Comparison of ENCODE assay signal across 8 cellular contexts in genomic region chr1:29237906-29238600, GRCh38. TPM values are rescaled to one million over a fixed set of nuclear protein-coding genes. Genes with fewer than 3 reads are reported as not detected.
A peak's percentile ranks its signal among the peaks of the same experiment; 100 is the strongest.
DNase-seq lines count a peak whose midpoint lies in the region; ATAC-seq and TF ChIP-seq lines count a peak whose summit lies in the region.

No MANE protein-coding gene starts in this region.

- peak overlapping the region; percentile 81 for H3K4me3 Mint-ChIP-seq in memory B cell
- H3K4me3 Mint-ChIP-seq in type B pancreatic cell, result peak overlapping the region; percentile 94

- H3K9me3 ChIP-seq in duodenal mucosa (ENCODE audit: control insufficient read depth in 1 of 2, low read length in 2 of 2) (no peaks in the 10 kb centered on the region), SJCRH30 (replicated peaks) (no peaks in the 10 kb centered on the region)

- ATAC-seq in memory B cell (ENCODE audit: low read depth) (peak; percentile 11), HG02852 (IDR thresholded peaks at IDR 0.05; ENCODE audit: unreplicated experiment) (no peak)

- H3K4me1 ChIP-seq in duodenal mucosa (ENCODE audit: control insufficient read depth in 1 of 2, insufficient read depth in 2 of 2, low read length in 2 of 2) (peaks cover 11 to 16% of the 10 kb centered on the region in 2 donors), SJCRH30 (peaks cover 34% of the 10 kb centered on the region)

- no peak overlapping the region for H3K9ac ChIP-seq in duodenal mucosa (ENCODE audit: low read depth in 1 of 2, low read length in 2 of 2)

- H3K4me3 ChIP-seq in duodenal mucosa (ENCODE audit: low read depth in 1 of 2, low read length in 2 of 2) (peak overlapping the region; percentile 16 to 22), SJCRH30 (no peak overlapping the region)

- H3K4me1 Mint-ChIP-seq in memory B cell (peaks cover 13% of the 10 kb centered on the region), type B pancreatic cell (ENCODE audit: unreplicated experiment) (peaks cover 30% of the 10 kb centered on the region)

- H3K36me3 ChIP-seq in duodenal mucosa (ENCODE audit: control insufficient read depth in 1 of 2, insufficient read depth in 2 of 2, low read length in 2 of 2), result no peaks in the 10 kb centered on the region
- no peaks in the 10 kb centered on the region for H3K36me3 ChIP-seq in SJCRH30

- H3K27ac Mint-ChIP-seq in memory B cell (no peak overlapping the region), type B pancreatic cell (peak overlapping the region; percentile 99)

- TF ChIP-seq CTCF in type B pancreatic cell (conservative IDR thresholded peaks at IDR 0.05), result no peak

- no peak overlapping the region for H3K27ac ChIP-seq in duodenal mucosa (ENCODE audit: low read depth, low read length)
- H3K27ac ChIP-seq in SJCRH30, result no peak overlapping the region

- H3K27me3 Mint-ChIP-seq in memory B cell, result peaks cover 35% of the 10 kb centered on the region
- H3K27me3 Mint-ChIP-seq in type B pancreatic cell, result peaks cover 38% of the 10 kb centered on the region

- H3K9me3 Mint-ChIP-seq in memory B cell (no peaks in the 10 kb centered on the region), type B pancreatic cell (no peaks in the 10 kb centered on the region)

- peak; percentile 42 for DNase-seq in EH (ENCODE audit: low read depth)
- peak; percentile 67 for DNase-seq in NCI-H69 (lab: John Stamatoyannopoulos, UW)
- DNase-seq in memory B cell (ENCODE audit: low spot score in 2 of 2), result peak in 1 of 2 donors; percentile 38
- DNase-seq in type B pancreatic cell (ENCODE audit: extremely low spot score, unreplicated experiment), result peak; percentile 76
- DNase-seq in H4 (ENCODE audit: low spot score), result no peak
- no peak for DNase-seq in SJCRH30

- H3K36me3 Mint-ChIP-seq in memory B cell (peaks cover 3% of the 10 kb centered on the region), type B pancreatic cell (no peaks in the 10 kb centered on the region)

- peaks cover 29 to 36% of the 10 kb centered on the region in 2 donors for H3K27me3 ChIP-seq in duodenal mucosa (ENCODE audit: control insufficient read depth in 1 of 2, insufficient read depth in 2 of 2, low read length in 2 of 2)
- no peaks in the 10 kb centered on the region for H3K27me3 ChIP-seq in SJCRH30

RNA-seq across cellular contexts. Expression of gene PTPRU, which starts 1.7 kb away (rescaled TPM):
- 66.6 and 129 TPM in 2 replicates for total RNA-seq in type B pancreatic cell (ENCODE audit: low replicate concordance)
- 16.2 and 18.3 TPM in 2 replicates for total RNA-seq in H4 (2014; rRNA removed; shearing (Covaris generic))
- 12.3 and 16.3 TPM in 2 replicates for total RNA-seq in SJCRH30 (2014; rRNA removed; shearing (Covaris generic))

RNA-seq across cellular contexts. Expression of gene MECR, which starts 7.3 kb away (rescaled TPM):
- total RNA-seq in type B pancreatic cell (ENCODE audit: low replicate concordance), result 28.7 and 30.5 TPM in 2 replicates
- 29.0 and 32.3 TPM in 2 replicates for total RNA-seq in H4 (2014; rRNA removed; shearing (Covaris generic))
- total RNA-seq in SJCRH30 (2014; rRNA removed; shearing (Covaris generic)), result 18.9 and 25.4 TPM in 2 replicates

RNA-seq across cellular contexts. Expression of gene SRSF4, which starts 56.4 kb away (rescaled TPM):
- total RNA-seq in type B pancreatic cell (ENCODE audit: low replicate concordance), result 68.9 and 85.3 TPM in 2 replicates
- total RNA-seq in H4 (2014; rRNA removed; shearing (Covaris generic)), result 28.9 and 29.3 TPM in 2 replicates
- total RNA-seq in SJCRH30 (2014; rRNA removed; shearing (Covaris generic)), result 93.6 and 102 TPM in 2 replicates

Comparison
In these comparisons a context has a peak if more than half of its experiments do, and no peak if none do; other contexts are left out.
1. DNase-seq: peak in EH (single experiment), NCI-H69 (single experiment) and type B pancreatic cell (single experiment); none in H4 (single experiment) and SJCRH30 (0 of 2).